Comparison of ENCODE assay signal across 19 cellular contexts in genomic region chr7:14095233-14095950, GRCh38.
"Had no signal": no experiment of that assay in that cellular context is flagged by ENCODE, and none has a peak within 500 bp of the region (broad histone marks: within the 10 kb centered on the region; RNA-seq: fewer than 3 reads in every experiment).

No MANE protein-coding gene starts in this region.

- H3K4me2 ChIP-seq: hepatocyte had no signal

- ATAC-seq: mucosa of descending colon; naive thymus-derived CD4-positive, alpha-beta T cell; stimulated activated naive B cell treated with anti-CD40 and anti-IgM and Interleukin-4, amounts not matched to agents 10 μg/mL and 1 μg/mL and 100 μg/mL, for 72 hours had no signal

- H3K9ac ChIP-seq: parathyroid adenoma had no signal

- H3K9me3 ChIP-seq: left ventricle myocardium inferior, mucosa of descending colon, thyroid gland had no signal

- H3K27ac ChIP-seq: hepatocyte, left ventricle myocardium inferior, parathyroid adenoma, skin epidermis, thyroid gland had no signal

- H3K4me3 ChIP-seq: hepatocyte, left ventricle myocardium inferior, mucosa of descending colon, skin epidermis, thyroid gland had no signal

- H3K27me3 ChIP-seq: hepatocyte, thyroid gland had no signal

- FAIRE-seq: colon, keratinocyte had no signal

- H3K4me1 ChIP-seq: left ventricle myocardium inferior, parathyroid adenoma, thyroid gland had no signal

- H2AFZ ChIP-seq: hepatocyte, parathyroid adenoma had no signal

- DNase-seq: activated CD4-positive, alpha-beta T cell treated with anti-CD3 and anti-CD28 coated beads, Interleukin-2, amount 50 U/mL, for 4 hours; activated CD4-positive, CD25-positive, alpha-beta regulatory T cell treated with anti-CD3 and anti-CD28 coated beads, Interleukin-2, amount 50 U/mL, for 72 hours; activated naive CD4-positive, alpha-beta T cell treated with anti-CD3 and anti-CD28 coated beads for 36 hours; activated T-cell treated with anti-CD3 and anti-CD28 coated beads for 4 hours; caudate nucleus; effector CD4-positive, alpha-beta T cell; left ventricle myocardium inferior; mucosa of descending colon; naive thymus-derived CD4-positive, alpha-beta T cell; retina; stimulated activated CD4-positive, alpha-beta T cell treated with anti-CD3 and anti-CD28 coated beads, Interleukin-15, amount 100 ng/mL, for 24 hours; stimulated activated CD4-positive, alpha-beta T cell treated with anti-CD3 and anti-CD28 coated beads, Interleukin-4, amount 100 ng/mL, for 1 hour; stimulated activated naive B cell treated with anti-CD40 and anti-IgM and Interleukin-4, amounts not matched to agents 10 μg/mL and 1 μg/mL and 100 μg/mL, for 72 hours; thyroid gland had no signal

- H3K79me2 ChIP-seq: hepatocyte, parathyroid adenoma had no signal

- H3K36me3 ChIP-seq: left ventricle myocardium inferior, thyroid gland had no signal
